Comparison of ENCODE assay signal across 10 cellular contexts in genomic region chr1:214331180-214331579, GRCh38.
"Had no signal": no experiment of that assay in that cellular context is flagged by ENCODE, and none has a peak within 500 bp of the region (broad histone marks: within the 10 kb centered on the region; RNA-seq: fewer than 3 reads in every experiment).

No MANE protein-coding gene starts in this region.

- H3K4me3 ChIP-seq: gastrocnemius medialis, lower lobe of right lung, mucosa of descending colon, transverse colon, vagina had no signal

- H3K27ac ChIP-seq: lower lobe of right lung, transverse colon, vagina, VCaP had no signal

- H3K36me3 ChIP-seq: transverse colon, vagina had no signal

- ATAC-seq: activated CD8-positive, alpha-beta memory T cell treated with anti-CD3 and anti-CD28 coated beads, Interleukin-2, amount 10 ng/mL, durations not matched to agents 7 days and 5 days; stimulated activated naive CD8-positive, alpha-beta T cell treated with anti-CD3 and anti-CD28 coated beads, Interleukin-15, Interleukin-2, amounts not matched to agents 100 U/mL and 50 U/mL, for 24 hours; T-cell had no signal

- H3K27me3 ChIP-seq: gastrocnemius medialis, transverse colon, vagina had no signal

- H3K4me1 ChIP-seq: lower lobe of right lung had no signal

- H3K9me3 ChIP-seq: gastrocnemius medialis, lower lobe of right lung, mucosa of descending colon, transverse colon, vagina had no signal

- DNase-seq: effector CD8-positive, alpha-beta T cell; gastrocnemius medialis; lower lobe of right lung had no signal
